Comparison of ENCODE assay signal across 23 cellular contexts in the genomic region with DNA sequence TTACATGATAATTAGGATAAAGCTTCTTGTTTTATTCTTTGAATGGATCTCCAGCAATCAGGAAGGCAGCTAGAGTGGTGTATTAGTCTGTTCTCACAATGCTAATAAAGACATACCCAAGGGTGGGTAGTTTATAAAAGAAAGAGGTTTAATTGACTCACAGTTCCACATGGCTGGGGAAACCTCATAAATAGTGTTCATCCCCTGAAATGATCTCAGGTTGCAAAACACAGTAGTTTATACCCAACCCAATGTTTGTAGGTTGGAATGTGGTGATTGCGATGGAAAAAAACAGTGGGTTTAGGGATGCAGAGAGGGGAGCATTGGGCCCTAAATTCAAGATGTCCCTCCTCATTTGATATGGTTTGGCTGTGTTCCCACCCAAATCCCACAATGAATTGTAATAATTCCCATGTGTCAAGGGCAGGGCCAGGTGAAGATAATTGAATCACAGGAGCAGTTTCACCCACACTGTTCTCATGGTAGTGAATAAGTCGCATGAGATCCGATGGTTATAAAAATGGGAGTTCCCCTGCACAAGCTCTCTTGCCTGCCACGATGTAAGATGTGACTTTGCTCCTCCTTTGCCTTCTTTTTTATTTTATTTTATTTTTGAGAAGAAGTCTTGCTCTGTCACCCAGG. TPM values are rescaled to one million over a fixed set of nuclear protein-coding genes. Genes with fewer than 3 reads are reported as not detected.
DNase-seq lines count a peak whose midpoint lies in the region; ATAC-seq and TF ChIP-seq lines count a peak whose summit lies in the region.
"Had no signal": no experiment of that assay in that cellular context is flagged by ENCODE, and none has a peak within 500 bp of the region (broad histone marks: within the 10 kb centered on the region; RNA-seq: fewer than 3 reads in every experiment).

No MANE protein-coding gene starts in this region.

- no peaks in the 10 kb centered on the region for H3K36me3 ChIP-seq in sigmoid colon
- H3K36me3 ChIP-seq: BE2C had no signal

- DNase-seq in activated T-cell treated with anti-CD3 and anti-CD28 coated beads, Interleukin-2, amount 50 U/mL, for 4 hours = no peak
- DNase-seq in activated T-cell treated with anti-CD3 and anti-CD28 coated beads for 4 hours (no peak), sigmoid colon (no peak)
- peak; percentile 27 for DNase-seq in stimulated activated CD4-positive, alpha-beta T cell treated with anti-CD3 and anti-CD28 coated beads, Interleukin-4, amount 100 ng/mL, for 24 hours
- no peak for DNase-seq in stimulated activated CD4-positive, alpha-beta T cell treated with anti-CD3 and anti-CD28 coated beads, Interleukin-4, amount 100 ng/mL, for 4 hours
- DNase-seq in activated naive CD8-positive, alpha-beta T cell treated with anti-CD3 and anti-CD28 coated beads, Interleukin-2, amount 50 U/mL, for 24 hours = no peak
- DNase-seq: BE2C; DMS53; GF-D8; Karpas-422; MV-4-11; NCI-H1105 treated with DMSO at 0.1 percent for 48 hours; NCI-H1694; NCI-H2081; NCI-H2171; NCI-H345; NCI-H524; NCI-H774; NK-92 treated with Interleukin-12 subunit alpha and Interleukin-12 subunit beta, amount 100 ng/mL, for 24 hours had no signal

- peaks cover 19% of the 10 kb centered on the region for H3K27me3 Mint-ChIP-seq in activated T-cell treated with anti-CD3 and anti-CD28 coated beads, Interleukin-2, amount 50 U/mL, for 4 hours (ENCODE audit: low read depth)
- peaks cover 19% of the 10 kb centered on the region for H3K27me3 Mint-ChIP-seq in activated naive CD8-positive, alpha-beta T cell treated with anti-CD3 and anti-CD28 coated beads, Interleukin-2, amount 50 U/mL, for 24 hours

- 47 to 81% methylated on average over 4 of the region's 4 CpGs for WGBS in sigmoid colon, 2 donors

- no peak overlapping the region for H3K27ac ChIP-seq in sigmoid colon

- no peak for TF ChIP-seq CTCF in sigmoid colon (IDR thresholded peaks at IDR 0.05)

- intact Hi-C loops in sigmoid colon (cut with DNase I) = no loop called here

- no peaks in the 10 kb centered on the region for H3K36me3 Mint-ChIP-seq in activated T-cell treated with anti-CD3 and anti-CD28 coated beads, Interleukin-2, amount 50 U/mL, for 4 hours (ENCODE audit: insufficient read depth)
- no peaks in the 10 kb centered on the region for H3K36me3 Mint-ChIP-seq in activated naive CD8-positive, alpha-beta T cell treated with anti-CD3 and anti-CD28 coated beads, Interleukin-2, amount 50 U/mL, for 24 hours (ENCODE audit: low read depth)

- peak; percentile 74 to 77 for ATAC-seq in activated T-cell treated with anti-CD3 and anti-CD28 coated beads, Interleukin-2, amount 50 U/mL, for 4 hours
- peak; percentile 77 for ATAC-seq in activated naive CD8-positive, alpha-beta T cell treated with anti-CD3 and anti-CD28 coated beads, Interleukin-2, amount 50 U/mL, for 24 hours
- no peak for ATAC-seq in HG02610 (IDR thresholded peaks at IDR 0.05; ENCODE audit: unreplicated experiment)
- ATAC-seq: Panc1 had no signal

- H3K4me3 Mint-ChIP-seq in activated T-cell treated with anti-CD3 and anti-CD28 coated beads, Interleukin-2, amount 50 U/mL, for 4 hours = no peak overlapping the region
- H3K4me3 Mint-ChIP-seq in activated naive CD8-positive, alpha-beta T cell treated with anti-CD3 and anti-CD28 coated beads, Interleukin-2, amount 50 U/mL, for 24 hours = no peak overlapping the region

- no peaks in the 10 kb centered on the region for H3K9me3 Mint-ChIP-seq in activated T-cell treated with anti-CD3 and anti-CD28 coated beads, Interleukin-2, amount 50 U/mL, for 4 hours
- H3K9me3 Mint-ChIP-seq in activated naive CD8-positive, alpha-beta T cell treated with anti-CD3 and anti-CD28 coated beads, Interleukin-2, amount 50 U/mL, for 24 hours = no peaks in the 10 kb centered on the region

- H3K4me3 ChIP-seq in sigmoid colon = no peak overlapping the region

- no peaks in the 10 kb centered on the region for H3K27me3 ChIP-seq in sigmoid colon
- H3K27me3 ChIP-seq: BE2C had no signal

- H3K27ac Mint-ChIP-seq in activated naive CD8-positive, alpha-beta T cell treated with anti-CD3 and anti-CD28 coated beads, Interleukin-2, amount 50 U/mL, for 24 hours = peak overlapping the region; percentile 74

- peaks cover 22% of the 10 kb centered on the region for H3K4me1 Mint-ChIP-seq in activated T-cell treated with anti-CD3 and anti-CD28 coated beads, Interleukin-2, amount 50 U/mL, for 4 hours (ENCODE audit: low read depth)
- peaks cover 39% of the 10 kb centered on the region for H3K4me1 Mint-ChIP-seq in activated naive CD8-positive, alpha-beta T cell treated with anti-CD3 and anti-CD28 coated beads, Interleukin-2, amount 50 U/mL, for 24 hours

- H3K4me1 ChIP-seq in sigmoid colon = no peaks in the 10 kb centered on the region
- H3K4me1 ChIP-seq: BE2C had no signal

- no peak for TF ChIP-seq EP300 in sigmoid colon (IDR thresholded peaks at IDR 0.05)

- H3K9me3 ChIP-seq in sigmoid colon = no peaks in the 10 kb centered on the region
- H3K9me3 ChIP-seq: BE2C had no signal

- no peak for TF ChIP-seq POLR2A in sigmoid colon (IDR thresholded peaks at IDR 0.05)

RNA-seq across cellular contexts. Expression of gene MUCL1, which starts 11.5 kb away (rescaled TPM):
- 1 to 10 TPM in 1 of 3 donors, under 1 TPM in 1, not detected in 1; 0.63 to 1.2 TPM for total RNA-seq in activated T-cell treated with anti-CD3 and anti-CD28 coated beads, Interleukin-2, amount 50 U/mL, for 4 hours
- not detected for total RNA-seq in sigmoid colon
- polyA plus RNA-seq in sigmoid colon = under 1 TPM in 1 of 3 donors, not detected in 2; 0.36 TPM
- total RNA-seq: A673, M059J had no signal
